1 cellular context compared by ENCODE assay signal in the genomic region with DNA sequence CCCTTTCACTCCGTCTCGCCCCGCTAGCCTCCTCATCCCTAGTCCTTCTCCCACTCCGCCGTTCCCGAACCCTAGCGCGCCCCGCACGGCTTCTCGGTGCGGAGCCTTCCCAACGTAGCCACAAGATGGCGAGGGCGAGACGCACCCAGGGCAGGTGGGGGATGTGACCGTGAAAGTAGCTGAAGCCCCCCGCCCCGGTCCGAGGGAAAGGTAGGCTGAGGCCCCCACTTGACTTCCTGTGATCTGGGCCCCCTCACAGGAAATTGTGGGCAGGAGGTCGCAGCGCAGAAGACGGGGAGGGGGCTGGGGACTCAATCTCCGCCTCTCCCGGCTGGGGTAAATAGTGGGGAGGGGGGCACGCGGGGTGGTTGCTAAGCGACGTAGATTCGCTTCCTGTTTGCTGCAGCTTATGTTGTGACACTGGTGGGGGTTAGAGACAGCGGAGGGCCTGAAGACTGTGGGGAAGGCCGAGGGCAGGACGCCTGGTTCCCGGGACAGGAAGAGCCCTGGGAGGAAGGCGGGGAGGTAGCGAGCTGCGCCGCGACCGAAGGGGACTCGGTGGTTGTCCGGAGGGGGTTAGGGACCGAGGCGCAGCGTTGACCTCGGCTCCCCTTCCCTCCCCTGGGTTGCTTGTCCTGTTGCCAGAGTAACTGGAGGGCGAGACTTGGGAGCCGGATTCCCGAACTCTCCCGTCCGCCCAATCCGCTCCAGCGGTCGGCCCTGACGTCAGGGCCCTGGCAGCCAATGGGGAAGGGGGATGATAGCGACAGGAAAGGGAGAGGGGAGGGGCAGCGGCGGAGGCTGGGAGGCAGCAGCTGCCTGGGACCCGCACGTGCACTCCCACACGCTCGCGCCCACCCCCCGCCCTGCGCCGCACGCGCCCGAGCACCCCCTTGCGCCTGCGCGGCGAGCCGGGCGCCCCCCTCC.
TF ChIP-seq lines count a peak whose summit lies in the region.

No MANE protein-coding gene starts in this region.

TF ChIP-seq in K562, 482 proteins besides CTCF, POLR2A, EP300 and RAD21 (continued from another document and continues in another):
- TF ChIP-seq, protein P1, sequence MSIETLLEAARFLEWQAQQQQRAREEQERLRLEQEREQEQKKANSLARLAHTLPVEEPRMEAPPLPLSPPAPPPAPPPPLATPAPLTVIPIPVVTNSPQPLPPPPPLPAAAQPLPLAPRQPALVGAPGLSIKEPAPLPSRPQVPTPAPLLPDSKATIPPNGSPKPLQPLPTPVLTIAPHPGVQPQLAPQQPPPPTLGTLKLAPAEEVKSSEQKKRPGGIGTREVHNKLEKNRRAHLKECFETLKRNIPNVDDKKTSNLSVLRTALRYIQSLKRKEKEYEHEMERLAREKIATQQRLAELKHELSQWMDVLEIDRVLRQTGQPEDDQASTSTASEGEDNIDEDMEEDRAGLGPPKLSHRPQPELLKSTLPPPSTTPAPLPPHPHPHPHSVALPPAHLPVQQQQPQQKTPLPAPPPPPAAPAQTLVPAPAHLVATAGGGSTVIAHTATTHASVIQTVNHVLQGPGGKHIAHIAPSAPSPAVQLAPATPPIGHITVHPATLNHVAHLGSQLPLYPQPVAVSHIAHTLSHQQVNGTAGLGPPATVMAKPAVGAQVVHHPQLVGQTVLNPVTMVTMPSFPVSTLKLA (conservative IDR thresholded peaks at IDR 0.05) = peak; percentile 58 to 83
- TF ChIP-seq, protein P2, sequence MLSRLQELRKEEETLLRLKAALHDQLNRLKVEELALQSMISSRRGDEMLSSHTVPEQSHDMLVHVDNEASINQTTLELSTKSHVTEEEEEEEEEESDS (CRISPR knock-in tag; IDR thresholded peaks at IDR 0.05) = no peak
- TF ChIP-seq RFX7 (CRISPR knock-in tag; IDR thresholded peaks at IDR 0.05) (no peak), MED1 (CRISPR knock-in tag; IDR thresholded peaks at IDR 0.05; ENCODE audit: borderline replicate concordance) (no peak), ZFPM2 (CRISPR knock-in tag; IDR thresholded peaks at IDR 0.05) (no peak), CBX1 (IDR thresholded peaks at IDR 0.05; ENCODE audit: low read depth) (no peak), KAT7 (CRISPR knock-in tag; IDR thresholded peaks at IDR 0.05; ENCODE audit: borderline replicate concordance) (no peak), RNF2 (IDR thresholded peaks at IDR 0.05) (peak; percentile 56; the same call in 1 of the 2 replicates), HNRNPL (IDR thresholded peaks at IDR 0.05; ENCODE audit: low read depth, low read length) (no peak), SAFB2 (IDR thresholded peaks at IDR 0.05; ENCODE audit: borderline replicate concordance, low read depth, low read length, severe bottlenecking) (no peak), MLLT1 (IDR thresholded peaks at IDR 0.05) (no peak), KDM4B (IDR thresholded peaks at IDR 0.05; ENCODE audit: borderline replicate concordance in 2 of 2, low read depth in 1 of 2) (no peak), ZNF280B (CRISPR knock-in tag; IDR thresholded peaks at IDR 0.05) (no peak), SLC30A9 (CRISPR knock-in tag; IDR thresholded peaks at IDR 0.05) (no peak), ELF2 (CRISPR knock-in tag; IDR thresholded peaks at IDR 0.05) (no peak), HNRNPH1 (optimal IDR thresholded peaks at IDR 0.05; ENCODE audit: low read depth, low read length) (no peak), NONO (IDR thresholded peaks at IDR 0.05; ENCODE audit: low read depth in 2 of 2, low read length in 1 of 2) (no peak), ZBTB2 (IDR thresholded peaks at IDR 0.05) (no peak), CEBPB (tag; IDR thresholded peaks at IDR 0.05) (no peak), IRF9 (tag; IDR thresholded peaks at IDR 0.05) (no peak), SMAD3 (CRISPR knock-in tag; conservative IDR thresholded peaks at IDR 0.05) (no peak), SMARCC2 (IDR thresholded peaks at IDR 0.05; ENCODE audit: low read depth) (no peak), TAF9B (IDR thresholded peaks at IDR 0.05; ENCODE audit: partially characterized antibody) (no peak), NCOR1 (IDR thresholded peaks at IDR 0.05) (no peak; the same call in 1 of the 2 replicates), JUND (IDR thresholded peaks at IDR 0.05; ENCODE audit: borderline replicate concordance, low read depth, low read length) (peak; percentile 56; the same call in 1 of the 2 replicates), JUND (tag; IDR thresholded peaks at IDR 0.05; ENCODE audit: borderline replicate concordance, low read depth, low read length) (no peak), CBX3 (IDR thresholded peaks at IDR 0.05; ENCODE audit: borderline replicate concordance in 1 of 2, low read length in 2 of 2) (no peak), ZFX (CRISPR knock-in tag; IDR thresholded peaks at IDR 0.05) (peak; percentile 42; the same call in 1 of the 2 replicates), HCFC1 (IDR thresholded peaks at IDR 0.05; ENCODE audit: low read depth, low read length) (0 out of 2 replicates have a peak, but pooled peaks have one; percentile 24), NEUROD1 (IDR thresholded peaks at IDR 0.05; ENCODE audit: borderline replicate concordance, low read depth, low read length, partially characterized antibody) (no peak), ZNF12 (CRISPR knock-in tag; IDR thresholded peaks at IDR 0.05) (no peak), ZC3H4 (CRISPR knock-in tag; IDR thresholded peaks at IDR 0.05; ENCODE audit: borderline replicate concordance) (peak; percentile 34; the same call in 1 of the 2 replicates), NELFE (IDR thresholded peaks at IDR 0.05; ENCODE audit: insufficient read depth, insufficient read length) (no peak), RBM39 (optimal IDR thresholded peaks at IDR 0.05; ENCODE audit: low read depth, low read length) (no peak), SETDB1 (IDR thresholded peaks at IDR 0.05; ENCODE audit: low read length) (no peak), CHD1 (IDR thresholded peaks at IDR 0.05; ENCODE audit: low read length) (no peak), NFIX (CRISPR knock-in tag; IDR thresholded peaks at IDR 0.05; ENCODE audit: low read depth) (no peak), ZBED1 (IDR thresholded peaks at IDR 0.05) (no peak), MAZ (CRISPR knock-in tag; conservative IDR thresholded peaks at IDR 0.05 in 1 of 2, IDR thresholded peaks at IDR 0.05 in 1 of 2) (peak; percentile 55 to 86), TFAM (CRISPR knock-in tag; conservative IDR thresholded peaks at IDR 0.05) (no peak), XRCC3 (IDR thresholded peaks at IDR 0.05) (no peak), SMAD1 (IDR thresholded peaks at IDR 0.05; ENCODE audit: low read depth, low read length, partially characterized antibody) (no peak), ADNP (tag; IDR thresholded peaks at IDR 0.05) (no peak), CSDE1 (IDR thresholded peaks at IDR 0.05) (peak in 1 of 2 experiments; percentile 23; a peak in 1 of 4 replicates), NFIC (IDR thresholded peaks at IDR 0.05) (no peak), NFRKB (IDR thresholded peaks at IDR 0.05; ENCODE audit: low read depth) (no peak), ZNF316 (IDR thresholded peaks at IDR 0.05) (no peak), THRA (IDR thresholded peaks at IDR 0.05) (no peak), ZNF140 (CRISPR knock-in tag; IDR thresholded peaks at IDR 0.05) (no peak), ZNF311 (CRISPR knock-in tag; IDR thresholded peaks at IDR 0.05) (no peak), ZNF583 (CRISPR knock-in tag; IDR thresholded peaks at IDR 0.05) (no peak), ZNF217 (CRISPR knock-in tag; IDR thresholded peaks at IDR 0.05) (no peak), CC2D1A (IDR thresholded peaks at IDR 0.05) (no peak), SP2 (IDR thresholded peaks at IDR 0.05; ENCODE audit: extremely low read depth, low read depth, low read length, poor library complexity, severe bottlenecking) (no peak)
- TF ChIP-seq, protein P3, sequence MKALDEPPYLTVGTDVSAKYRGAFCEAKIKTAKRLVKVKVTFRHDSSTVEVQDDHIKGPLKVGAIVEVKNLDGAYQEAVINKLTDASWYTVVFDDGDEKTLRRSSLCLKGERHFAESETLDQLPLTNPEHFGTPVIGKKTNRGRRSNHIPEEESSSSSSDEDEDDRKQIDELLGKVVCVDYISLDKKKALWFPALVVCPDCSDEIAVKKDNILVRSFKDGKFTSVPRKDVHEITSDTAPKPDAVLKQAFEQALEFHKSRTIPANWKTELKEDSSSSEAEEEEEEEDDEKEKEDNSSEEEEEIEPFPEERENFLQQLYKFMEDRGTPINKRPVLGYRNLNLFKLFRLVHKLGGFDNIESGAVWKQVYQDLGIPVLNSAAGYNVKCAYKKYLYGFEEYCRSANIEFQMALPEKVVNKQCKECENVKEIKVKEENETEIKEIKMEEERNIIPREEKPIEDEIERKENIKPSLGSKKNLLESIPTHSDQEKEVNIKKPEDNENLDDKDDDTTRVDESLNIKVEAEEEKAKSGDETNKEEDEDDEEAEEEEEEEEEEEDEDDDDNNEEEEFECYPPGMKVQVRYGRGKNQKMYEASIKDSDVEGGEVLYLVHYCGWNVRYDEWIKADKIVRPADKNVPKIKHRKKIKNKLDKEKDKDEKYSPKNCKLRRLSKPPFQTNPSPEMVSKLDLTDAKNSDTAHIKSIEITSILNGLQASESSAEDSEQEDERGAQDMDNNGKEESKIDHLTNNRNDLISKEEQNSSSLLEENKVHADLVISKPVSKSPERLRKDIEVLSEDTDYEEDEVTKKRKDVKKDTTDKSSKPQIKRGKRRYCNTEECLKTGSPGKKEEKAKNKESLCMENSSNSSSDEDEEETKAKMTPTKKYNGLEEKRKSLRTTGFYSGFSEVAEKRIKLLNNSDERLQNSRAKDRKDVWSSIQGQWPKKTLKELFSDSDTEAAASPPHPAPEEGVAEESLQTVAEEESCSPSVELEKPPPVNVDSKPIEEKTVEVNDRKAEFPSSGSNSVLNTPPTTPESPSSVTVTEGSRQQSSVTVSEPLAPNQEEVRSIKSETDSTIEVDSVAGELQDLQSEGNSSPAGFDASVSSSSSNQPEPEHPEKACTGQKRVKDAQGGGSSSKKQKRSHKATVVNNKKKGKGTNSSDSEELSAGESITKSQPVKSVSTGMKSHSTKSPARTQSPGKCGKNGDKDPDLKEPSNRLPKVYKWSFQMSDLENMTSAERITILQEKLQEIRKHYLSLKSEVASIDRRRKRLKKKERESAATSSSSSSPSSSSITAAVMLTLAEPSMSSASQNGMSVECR (CRISPR knock-in tag; IDR thresholded peaks at IDR 0.05) = peak; percentile 59; the same call in 1 of the 2 replicates
- TF ChIP-seq, protein P4, sequence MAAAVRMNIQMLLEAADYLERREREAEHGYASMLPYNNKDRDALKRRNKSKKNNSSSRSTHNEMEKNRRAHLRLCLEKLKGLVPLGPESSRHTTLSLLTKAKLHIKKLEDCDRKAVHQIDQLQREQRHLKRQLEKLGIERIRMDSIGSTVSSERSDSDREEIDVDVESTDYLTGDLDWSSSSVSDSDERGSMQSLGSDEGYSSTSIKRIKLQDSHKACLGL (CRISPR knock-in tag; IDR thresholded peaks at IDR 0.05; ENCODE audit: borderline replicate concordance, poor library complexity, severe bottlenecking) = no peak
